ENCODE assay signal across 8 cellular contexts in genomic region chr3:138417559-138417982, GRCh38. TPM values are rescaled to one million over a fixed set of nuclear protein-coding genes. Genes with fewer than 3 reads are reported as not detected.
DNase-seq lines count a peak whose midpoint lies in the region; ATAC-seq and TF ChIP-seq lines count a peak whose summit lies in the region.

No MANE protein-coding gene starts in this region.

- no peaks in the 10 kb centered on the region for H3K36me3 Mint-ChIP-seq in naive thymus-derived CD8-positive, alpha-beta T cell
- peaks cover 5% of the 10 kb centered on the region for H3K36me3 Mint-ChIP-seq in stimulated activated effector memory CD8-positive, alpha-beta T cell treated with anti-CD3 and anti-CD28 coated beads, Interleukin-12 subunit alpha, Interleukin-12 subunit beta, amount 100 ng/mL, for 72 hours

- peaks cover 2 to 15% (median 8%) of the 10 kb centered on the region in 5 donors for H3K27me3 Mint-ChIP-seq in naive thymus-derived CD8-positive, alpha-beta T cell

- WGBS in esophagus squamous epithelium, 2 donors = 3 to 15% methylated on average over 3 to 6 of the region's 7 CpGs

- peaks cover 14% of the 10 kb centered on the region for H3K4me1 ChIP-seq in OCI-LY3 (ENCODE audit: low read length)
- peaks cover 0 to 4% (median 0%) of the 10 kb centered on the region in 3 donors for H3K4me1 ChIP-seq in esophagus squamous epithelium

- H3K79me2 ChIP-seq in OCI-LY3 (ENCODE audit: low read length) = no peaks in the 10 kb centered on the region

- H3K9ac ChIP-seq in OCI-LY3 (ENCODE audit: low read length) = no peak overlapping the region

- H4K20me1 ChIP-seq in OCI-LY3 (ENCODE audit: insufficient read depth, low read length) = no peaks in the 10 kb centered on the region

- peak overlapping the region; percentile 27; the same call in 1 of the 2 replicates for H3K4me2 ChIP-seq in OCI-LY3 (ENCODE audit: low read length)

- peaks cover 12% of the 10 kb centered on the region for H3K27me3 ChIP-seq in OCI-LY3 (ENCODE audit: low read depth, low read length)
- peaks cover 0 to 23% (median 0%) of the 10 kb centered on the region in 4 donors for H3K27me3 ChIP-seq in esophagus squamous epithelium

- H3K4me3 ChIP-seq in OCI-LY3 (ENCODE audit: low read length) (no peak overlapping the region), esophagus squamous epithelium (no peak overlapping the region)

- DNase-seq in Caki2 (ENCODE audit: low read depth) (peak; percentile 56), activated T-cell treated with anti-CD3 and anti-CD28 coated beads for 24 hours (ENCODE audit: low read depth) (peak; percentile 57), esophagus squamous epithelium (lab: John Stamatoyannopoulos, UW) (no peak)
- DNase-seq in naive thymus-derived CD8-positive, alpha-beta T cell = peak; percentile 31 to 76 (median 48)
- peak; percentile 43 to 79 for DNase-seq in stimulated activated effector memory CD8-positive, alpha-beta T cell treated with anti-CD3 and anti-CD28 coated beads, Interleukin-12 subunit alpha, Interleukin-12 subunit beta, amount 100 ng/mL, for 72 hours (ENCODE audit: low spot score in 2 of 2)

- intact Hi-C loops in esophagus squamous epithelium (cut with DNase I) = loop anchor here (5.0 kb wide), 1 partner anchor 510 kb away; no protein-coding TSS in a partner anchor

- ATAC-seq in GM21390 (IDR thresholded peaks at IDR 0.05; ENCODE audit: unreplicated experiment) = peak; percentile 90
- peak; percentile 63 to 75 for ATAC-seq in naive thymus-derived CD8-positive, alpha-beta T cell
- ATAC-seq in stimulated activated effector memory CD8-positive, alpha-beta T cell treated with anti-CD3 and anti-CD28 coated beads, Interleukin-12 subunit alpha, Interleukin-12 subunit beta, amount 100 ng/mL, for 72 hours = peak; percentile 76

- no peak for TF ChIP-seq POLR2A in esophagus squamous epithelium (IDR thresholded peaks at IDR 0.05)

- no peak overlapping the region for H2AFZ ChIP-seq in OCI-LY3 (ENCODE audit: low read depth, low read length)

- no peak for TF ChIP-seq EP300 in Ishikawa (IDR thresholded peaks at IDR 0.05; ENCODE audit: borderline replicate concordance)

- no peak overlapping the region for H3K27ac Mint-ChIP-seq in naive thymus-derived CD8-positive, alpha-beta T cell
- H3K27ac Mint-ChIP-seq in stimulated activated effector memory CD8-positive, alpha-beta T cell treated with anti-CD3 and anti-CD28 coated beads, Interleukin-12 subunit alpha, Interleukin-12 subunit beta, amount 100 ng/mL, for 72 hours = no peak overlapping the region

- POLR2A ChIA-PET in naive thymus-derived CD8-positive, alpha-beta T cell (lab: Charles Lee) = interaction anchor here (0.9 kb wide), 1 partner anchor 17 kb away, joined by 3 read pairs; the partner anchor contains the start of gene ESYT3

- in situ Hi-C loops in Caki2 (cut with HindIII; ENCODE audit: low pct_unique_long_range_greater_than_20kb, low sequenced_read_pairs) = no loop called here

- H3K4me3 Mint-ChIP-seq in naive thymus-derived CD8-positive, alpha-beta T cell = no peak overlapping the region
- H3K4me3 Mint-ChIP-seq in stimulated activated effector memory CD8-positive, alpha-beta T cell treated with anti-CD3 and anti-CD28 coated beads, Interleukin-12 subunit alpha, Interleukin-12 subunit beta, amount 100 ng/mL, for 72 hours = no peak overlapping the region

- H3K36me3 ChIP-seq in OCI-LY3 (replicated peaks; ENCODE audit: low read depth, low read length) (no peaks in the 10 kb centered on the region), esophagus squamous epithelium (no peaks in the 10 kb centered on the region)

- TF ChIP-seq RAD21 in Ishikawa (IDR thresholded peaks at IDR 0.05; ENCODE audit: low read depth) = peak; percentile 87

- H3K9me3 ChIP-seq in OCI-LY3 (ENCODE audit: insufficient read depth, low read length) (no peaks in the 10 kb centered on the region), esophagus squamous epithelium (no peaks in the 10 kb centered on the region)

- H3K27ac ChIP-seq in OCI-LY3 (ENCODE audit: low read length) (no peak overlapping the region), esophagus squamous epithelium (no peak overlapping the region)

- peaks cover 0 to 3% (median 0%) of the 10 kb centered on the region in 9 donors for H3K9me3 Mint-ChIP-seq in naive thymus-derived CD8-positive, alpha-beta T cell
- H3K9me3 Mint-ChIP-seq in stimulated activated effector memory CD8-positive, alpha-beta T cell treated with anti-CD3 and anti-CD28 coated beads, Interleukin-12 subunit alpha, Interleukin-12 subunit beta, amount 100 ng/mL, for 72 hours = no peaks in the 10 kb centered on the region

- TF ChIP-seq CTCF in OCI-LY3 (IDR thresholded peaks at IDR 0.05; ENCODE audit: low read depth, low read length) = peak; percentile 89
- peak; percentile 54 to 92 (median 86) for TF ChIP-seq CTCF in esophagus squamous epithelium (IDR thresholded peaks at IDR 0.05)

- peaks cover 0 to 2% (median 0%) of the 10 kb centered on the region in 4 donors for H3K4me1 Mint-ChIP-seq in naive thymus-derived CD8-positive, alpha-beta T cell
- peaks cover 7% of the 10 kb centered on the region for H3K4me1 Mint-ChIP-seq in stimulated activated effector memory CD8-positive, alpha-beta T cell treated with anti-CD3 and anti-CD28 coated beads, Interleukin-12 subunit alpha, Interleukin-12 subunit beta, amount 100 ng/mL, for 72 hours

TF ChIP-seq in Ishikawa, 13 proteins besides CTCF, POLR2A, EP300 and RAD21:
- no peak for TF ChIP-seq USF1 (IDR thresholded peaks at IDR 0.05)
TF ChIP-seq in Ishikawa: peak in this region for 0.

RNA-seq across cellular contexts. Expression of gene ESYT3, which starts 16.8 kb away (rescaled TPM):
- 0.07 TPM in 1 of 2 replicates, not detected in the other for total RNA-seq in Caki2 (2014; rRNA removed; shearing (Covaris generic); ENCODE audit: low replicate concordance)
- 1 to 10 TPM in 2 of 4 donors, under 1 TPM in 2; 0.57 to 2.9 (median 1.2) TPM for total RNA-seq in esophagus squamous epithelium
- total RNA-seq in naive thymus-derived CD8-positive, alpha-beta T cell = under 1 TPM in 1 of 2 experiments, not detected in 1; 0.39 TPM
- polyA plus RNA-seq in naive thymus-derived CD8-positive, alpha-beta T cell = not detected
